In the genomic region with DNA sequence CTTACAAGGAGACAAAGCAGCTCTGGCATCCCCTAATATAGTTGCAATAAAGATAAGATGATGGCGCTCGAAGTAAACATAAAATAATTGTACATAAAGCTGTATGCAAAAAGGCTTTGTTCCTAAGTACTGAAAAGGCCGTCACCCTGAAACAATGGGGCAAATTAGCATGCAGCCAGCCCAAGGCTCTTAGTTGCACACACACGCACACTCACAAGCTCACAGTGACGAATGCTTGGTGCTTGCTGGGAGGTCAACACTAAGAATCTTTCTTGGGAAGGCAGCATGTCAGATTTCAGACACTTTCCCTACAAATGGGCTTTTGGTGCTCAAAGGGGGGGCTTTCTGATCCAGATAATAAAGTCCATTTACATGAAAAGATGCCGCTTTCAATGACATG, we compare ENCODE assay signal across 1 cellular context.
TF ChIP-seq lines count a peak whose summit lies in the region.

No MANE protein-coding gene starts in this region.

TF ChIP-seq in H1, 55 proteins besides CTCF, POLR2A, EP300 and RAD21 (continued from another document):
- TF ChIP-seq CEBPB (IDR thresholded peaks at IDR 0.05; ENCODE audit: low read depth, low read length) (no peak), BACH1 (IDR thresholded peaks at IDR 0.05; ENCODE audit: low read length) (no peak), SIN3A (conservative IDR thresholded peaks at IDR 0.05 in 1 of 2, IDR thresholded peaks at IDR 0.05 in 1 of 2; ENCODE audit: low read depth in 1 of 2, low read length in 2 of 2) (no peak), TAF1 (IDR thresholded peaks at IDR 0.05; ENCODE audit: low read depth, low read length) (no peak), POU5F1 (IDR thresholded peaks at IDR 0.05; ENCODE audit: low read depth, low read length) (no peak), RNF2 (IDR thresholded peaks at IDR 0.05; ENCODE audit: borderline replicate concordance, low read depth, low read length, missing control alignments, poor library complexity, severe bottlenecking) (no peak), ASH2L (IDR thresholded peaks at IDR 0.05; ENCODE audit: low read length) (no peak), FOSL1 (IDR thresholded peaks at IDR 0.05; ENCODE audit: insufficient read depth, low read depth, low read length) (no peak)
- TF ChIP-seq, protein P1, sequence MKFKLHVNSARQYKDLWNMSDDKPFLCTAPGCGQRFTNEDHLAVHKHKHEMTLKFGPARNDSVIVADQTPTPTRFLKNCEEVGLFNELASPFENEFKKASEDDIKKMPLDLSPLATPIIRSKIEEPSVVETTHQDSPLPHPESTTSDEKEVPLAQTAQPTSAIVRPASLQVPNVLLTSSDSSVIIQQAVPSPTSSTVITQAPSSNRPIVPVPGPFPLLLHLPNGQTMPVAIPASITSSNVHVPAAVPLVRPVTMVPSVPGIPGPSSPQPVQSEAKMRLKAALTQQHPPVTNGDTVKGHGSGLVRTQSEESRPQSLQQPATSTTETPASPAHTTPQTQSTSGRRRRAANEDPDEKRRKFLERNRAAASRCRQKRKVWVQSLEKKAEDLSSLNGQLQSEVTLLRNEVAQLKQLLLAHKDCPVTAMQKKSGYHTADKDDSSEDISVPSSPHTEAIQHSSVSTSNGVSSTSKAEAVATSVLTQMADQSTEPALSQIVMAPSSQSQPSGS (IDR thresholded peaks at IDR 0.05; ENCODE audit: low read length) = no peak
